Comparison of ENCODE assay signal across 8 cellular contexts in genomic region chr3:191244242-191244867, GRCh38. TPM values are rescaled to one million over a fixed set of nuclear protein-coding genes. Genes with fewer than 3 reads are reported as not detected.
A peak's percentile ranks its signal among the peaks of the same experiment; 100 is the strongest.
DNase-seq lines count a peak whose midpoint lies in the region; ATAC-seq, FAIRE-seq and TF ChIP-seq lines count a peak whose summit lies in the region.

No MANE protein-coding gene starts in this region.

- H3K36me3 ChIP-seq in HepG2 (replicated peaks in 1 of 2; ENCODE audit: control insufficient read depth in 1 of 2, insufficient read depth in 2 of 2, low read length in 2 of 2) (no peaks in the 10 kb centered on the region), sigmoid colon (no peaks in the 10 kb centered on the region)

- POLR2A ChIA-PET in HepG2 (lab: Yijun Ruan, JAX): no interaction called here

- in situ Hi-C loops in HepG2 (cut with HindIII; ENCODE audit: extremely low pct_ligation_motif_present, low pct_unique_long_range_greater_than_20kb): no loop called here

- under 1% methylated on average over 2 of the region's 2 CpGs for WGBS in HepG2 (ENCODE audit: low lambda C conversion rate)
- 6 to 33% methylated on average over 2 of the region's 2 CpGs for WGBS in sigmoid colon, 2 donors

- TF ChIP-seq CTCF in HepG2 (CRISPR knock-in tag; IDR thresholded peaks at IDR 0.05) (peak; percentile 15; the same call in 1 of the 2 replicates), sigmoid colon (IDR thresholded peaks at IDR 0.05) (peak in 2 of 4 experiments; percentile 25 to 42)

- TF ChIP-seq POLR2A in HepG2 (IDR thresholded peaks at IDR 0.05; ENCODE audit: insufficient read depth in 1 of 2, low read depth in 2 of 2, low read length in 2 of 2) (no peak), sigmoid colon (IDR thresholded peaks at IDR 0.05) (no peak), GM18505 (IDR thresholded peaks at IDR 0.05; ENCODE audit: borderline replicate concordance, extremely low read depth, insufficient read depth, insufficient read length) (no peak)

- ATAC-seq in GM21723 (IDR thresholded peaks at IDR 0.05; ENCODE audit: unreplicated experiment) (peak; percentile 49), HepG2 (no peak), GM18505 (IDR thresholded peaks at IDR 0.05; ENCODE audit: unreplicated experiment) (no peak)

- no peak overlapping the region for H3K4me3 ChIP-seq in HepG2 (replicated peaks in 1 of 3; ENCODE audit: insufficient read depth in 1 of 3, low read depth in 2 of 3, low read length in 3 of 3)
- no peak overlapping the region for H3K4me3 ChIP-seq in sigmoid colon

- peak; percentile 35 for DNase-seq in EH (ENCODE audit: low read depth)
- DNase-seq in RKO (ENCODE audit: low spot score): peak; percentile 52
- DNase-seq in HepG2 (ENCODE audit: low spot score): peak; percentile 6
- no peak for DNase-seq in sigmoid colon
- DNase-seq in globus pallidus (ENCODE audit: low spot score): no peak
- DNase-seq in kidney tubule cell (ENCODE audit: low spot score): no peak

- intact Hi-C loops in HepG2 (cut with micrococcal nuclease; ENCODE audit: unreplicated experiment): loop anchor here (2.0 to 10.0 kb wide), 2 partner anchors 110 to 144 kb away; no protein-coding TSS in a partner anchor
- intact Hi-C loops in sigmoid colon (cut with DNase I): loop anchor here (10.0 kb wide), 1 partner anchor 130 kb away; no protein-coding TSS in a partner anchor

- no peaks in the 10 kb centered on the region for H3K9me3 ChIP-seq in HepG2 (ENCODE audit: low read length)
- H3K9me3 ChIP-seq in sigmoid colon: no peaks in the 10 kb centered on the region

- no peak overlapping the region for H3K4me2 ChIP-seq in HepG2 (ENCODE audit: low read depth, low read length)

- H3K27me3 ChIP-seq in HepG2 (ENCODE audit: control insufficient read depth in 1 of 2, insufficient read depth in 2 of 2, low read length in 2 of 2) (no peaks in the 10 kb centered on the region; a peak in 1 of 5 replicates), sigmoid colon (no peaks in the 10 kb centered on the region)

- no peak for TF ChIP-seq EP300 in HepG2 (IDR thresholded peaks at IDR 0.05; ENCODE audit: low read depth in 2 of 2, low read length in 2 of 2)
- TF ChIP-seq EP300 in HepG2 (CRISPR knock-in tag; IDR thresholded peaks at IDR 0.05; ENCODE audit: borderline replicate concordance): no peak
- TF ChIP-seq EP300 in sigmoid colon (IDR thresholded peaks at IDR 0.05): no peak

- TF ChIP-seq RAD21 in HepG2 (CRISPR knock-in tag; IDR thresholded peaks at IDR 0.05): no peak

- BruUV-seq in HepG2 (replicated peaks; lab: Mats Ljungman, UMichigan): no TSS peak

- no peak for FAIRE-seq in HepG2 (lab: Jason Lieb, UNC)

- H3K27ac ChIP-seq in HepG2 (ENCODE audit: extremely low read length, insufficient read depth, low read length): no peak overlapping the region
- H3K27ac ChIP-seq in sigmoid colon: no peak overlapping the region

- H3K4me1 ChIP-seq in HepG2 (ENCODE audit: insufficient read depth, low read length) (no peaks in the 10 kb centered on the region), sigmoid colon (no peaks in the 10 kb centered on the region)

- no peaks in the 10 kb centered on the region for H3K79me2 ChIP-seq in HepG2 (ENCODE audit: insufficient read depth, low read length)

- H2AFZ ChIP-seq in HepG2 (ENCODE audit: low read length): no peak overlapping the region

- H3K9ac ChIP-seq in HepG2 (ENCODE audit: insufficient read depth, low read depth, low read length): no peak overlapping the region

- CTCF ChIA-PET in HepG2 (lab: Yijun Ruan, JAX; ENCODE audit: low intra/inter-chr PET ratio, low total read pairs): no interaction called here

- H4K20me1 ChIP-seq in HepG2 (ENCODE audit: insufficient read depth, low read length): no peaks in the 10 kb centered on the region

TF ChIP-seq in HepG2, 621 proteins besides CTCF, POLR2A, EP300 and RAD21:
- no peak for TF ChIP-seq REPIN1 (CRISPR knock-in tag; IDR thresholded peaks at IDR 0.05; ENCODE audit: borderline replicate concordance, low read depth)
- TF ChIP-seq IRF2 (CRISPR knock-in tag; IDR thresholded peaks at IDR 0.05): no peak
- peak; percentile 46 for TF ChIP-seq STAG1 (CRISPR knock-in tag; IDR thresholded peaks at IDR 0.05)
- no peak for TF ChIP-seq THAP9 (CRISPR knock-in tag; IDR thresholded peaks at IDR 0.05; ENCODE audit: borderline replicate concordance)
TF ChIP-seq in HepG2: peak in this region for 1.

RNA-seq across cellular contexts. Expression of gene OSTN, which starts 45.3 kb away (rescaled TPM):
- total RNA-seq in HepG2 (2016; rRNA removed; fragmentation: Illumina TruSeq; extraction: Trizol): not detected in 2 replicates
- not detected in 2 replicates for total RNA-seq in HepG2 (2016; cell fraction: cytosol; rRNA removed; fragmentation: Illumina TruSeq; extraction: Trizol; ENCODE audit: low read depth)
- not detected in 2 replicates for total RNA-seq in HepG2 (2016; cell fraction: insoluble cytoplasmic fraction; rRNA removed; fragmentation: Illumina TruSeq; extraction: Trizol)
- total RNA-seq in HepG2 (2016; cell fraction: membrane; rRNA removed; fragmentation: Illumina TruSeq; extraction: Trizol): not detected in 2 replicates
- not detected in 2 replicates for total RNA-seq in HepG2 (2016; cell fraction: nucleus; rRNA removed; fragmentation: Illumina TruSeq; extraction: Trizol)
- polyA plus RNA-seq in HepG2 (2011; rRNA removed): not detected in 2 replicates
- not detected in 2 replicates for polyA plus RNA-seq in HepG2 (2011; cell fraction: cytosol; rRNA removed)
- polyA plus RNA-seq in HepG2 (2011; cell fraction: nucleus; rRNA removed): not detected in 2 replicates
- not detected in 2 replicates for polyA plus RNA-seq in HepG2 (2012)
- polyA plus RNA-seq in HepG2 (2016; cell fraction: cytosol; fragmentation: Illumina TruSeq; extraction: Trizol; ENCODE audit: low read depth): not detected in 2 replicates
- polyA plus RNA-seq in HepG2 (2016; cell fraction: insoluble cytoplasmic fraction; fragmentation: Illumina TruSeq; extraction: Trizol; ENCODE audit: low read depth): not detected in 2 replicates
- not detected in 2 replicates for polyA plus RNA-seq in HepG2 (2016; cell fraction: membrane; fragmentation: Illumina TruSeq; extraction: Trizol; ENCODE audit: low read depth)
- not detected in 2 replicates for polyA plus RNA-seq in HepG2 (2016; cell fraction: nucleus; fragmentation: Illumina TruSeq; extraction: Trizol; ENCODE audit: insufficient read depth, low read depth)
- polyA minus RNA-seq in HepG2 (2011; rRNA and poly(A)+ RNA removed; ENCODE audit: low replicate concordance): not detected in 2 replicates
- polyA minus RNA-seq in HepG2 (2011; cell fraction: cytosol; rRNA and poly(A)+ RNA removed): not detected in 2 replicates
- polyA minus RNA-seq in HepG2 (2011; cell fraction: nucleus; rRNA and poly(A)+ RNA removed): not detected in 2 replicates
- total RNA-seq in sigmoid colon: under 1 TPM in 2 of 4 donors, not detected in 2; 0.36 to 0.82 TPM
- not detected for polyA plus RNA-seq in sigmoid colon

Comparison
In these comparisons a context has a peak if more than half of its experiments do, and no peak if none do; other contexts are left out.
1. DNase-seq: peak in EH (single experiment), RKO (single experiment) and HepG2 (single experiment); none in sigmoid colon (single experiment), globus pallidus (single experiment) and kidney tubule cell (single experiment).